In the genomic region with DNA sequence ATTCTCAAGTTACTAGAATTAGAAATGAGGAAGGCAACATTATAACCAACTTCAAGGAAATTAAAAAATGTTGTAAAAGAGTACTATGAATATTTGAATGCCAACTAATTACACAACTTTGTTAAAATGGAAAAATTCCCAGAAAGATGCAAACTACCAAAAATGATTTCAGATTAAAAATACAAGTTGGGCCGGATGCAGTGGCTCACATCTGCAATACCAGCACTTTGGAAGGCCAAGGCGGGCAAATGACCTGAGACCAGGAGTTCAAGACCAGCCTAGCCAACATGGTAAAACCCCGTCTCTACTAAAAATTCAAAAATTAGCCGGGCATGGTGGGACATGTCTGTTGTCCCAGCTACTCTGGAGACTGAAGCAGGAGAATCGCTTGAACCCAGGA, we compare ENCODE assay signal across 21 cellular contexts.
"Had no signal": no experiment of that assay in that cellular context is flagged by ENCODE, and none has a peak within 500 bp of the region (broad histone marks: within the 10 kb centered on the region; RNA-seq: fewer than 3 reads in every experiment).

No MANE protein-coding gene starts in this region.

- H3K27ac ChIP-seq: coronary artery, dorsolateral prefrontal cortex, esophagus muscularis mucosa, foreskin keratinocyte, gastroesophageal sphincter, hepatocyte, lower lobe of right lung had no signal

- H2AFZ ChIP-seq: hepatocyte had no signal

- DNase-seq: dermis blood vessel endothelial cell; dorsolateral prefrontal cortex; effector CD4-positive, alpha-beta T cell; effector memory CD4-positive, alpha-beta T cell; foreskin keratinocyte; hypothalamus; immature natural killer cell; islet precursor cell; kidney; kidney glomerular epithelial cell; left lung; lower lobe of right lung; mesenchymal stem cell; mucosa of descending colon; naive B cell; naive thymus-derived CD8-positive, alpha-beta T cell had no signal

- H3K4me2 ChIP-seq: hepatocyte had no signal

- H3K27me3 ChIP-seq: dorsolateral prefrontal cortex, esophagus muscularis mucosa, foreskin keratinocyte, gastroesophageal sphincter, heart left ventricle, hepatocyte, left lung had no signal

- H3K4me1 ChIP-seq: foreskin keratinocyte, left lung, lower lobe of right lung had no signal

- ATAC-seq: foreskin keratinocyte; gastroesophageal sphincter; heart left ventricle; left lung; lower lobe of right lung; mucosa of descending colon; naive thymus-derived CD8-positive, alpha-beta T cell had no signal

- H3K4me3 ChIP-seq: coronary artery, dorsolateral prefrontal cortex, esophagus muscularis mucosa, gastroesophageal sphincter, heart left ventricle, hepatocyte, left lung, lower lobe of right lung, mucosa of descending colon had no signal

- H3K9me3 ChIP-seq: esophagus muscularis mucosa, gastroesophageal sphincter, left lung, lower lobe of right lung, mucosa of descending colon had no signal

- H3K79me2 ChIP-seq: hepatocyte had no signal

- H3K36me3 ChIP-seq: esophagus muscularis mucosa, gastroesophageal sphincter, heart left ventricle, left lung, lower lobe of right lung had no signal
